Comparison of ENCODE assay signal across 27 cellular contexts in the genomic region with DNA sequence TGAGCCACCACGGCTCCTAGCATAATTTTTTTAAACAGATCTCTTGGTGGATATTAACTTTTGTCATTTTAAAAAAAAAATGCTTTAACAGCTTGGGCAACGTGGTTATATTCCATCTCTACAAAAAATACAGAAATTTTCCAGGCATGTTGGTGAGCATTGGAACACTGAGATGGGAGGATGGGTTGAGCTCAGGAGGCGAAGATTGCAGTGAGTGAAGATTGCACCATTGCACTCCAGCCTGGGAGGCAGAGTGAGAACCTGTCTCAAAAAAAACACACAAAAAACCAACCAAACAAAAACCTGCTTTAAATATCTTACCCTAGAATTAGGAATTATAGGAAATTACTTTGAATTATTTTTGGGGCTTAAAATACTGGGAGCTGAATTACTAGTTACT. TPM values are rescaled to one million over a fixed set of nuclear protein-coding genes. Genes with fewer than 3 reads are reported as not detected.
DNase-seq lines count a peak whose midpoint lies in the region; ATAC-seq, FAIRE-seq and TF ChIP-seq lines count a peak whose summit lies in the region.
"Had no signal": no experiment of that assay in that cellular context is flagged by ENCODE, and none has a peak within 500 bp of the region (broad histone marks: within the 10 kb centered on the region; RNA-seq: fewer than 3 reads in every experiment).

No MANE protein-coding gene starts in this region.

- peaks cover 72% of the 10 kb centered on the region for H3K79me2 ChIP-seq in SU-DHL-6 (ENCODE audit: insufficient read depth, low read length)
- H3K79me2 ChIP-seq in HepG2 (ENCODE audit: insufficient read depth, low read length), result no peaks in the 10 kb centered on the region

- ATAC-seq in heart right ventricle (no peak), HG03469 (IDR thresholded peaks at IDR 0.05; ENCODE audit: unreplicated experiment) (no peak), HepG2 (no peak)
- ATAC-seq: activated CD8-positive, alpha-beta memory T cell treated with anti-CD3 and anti-CD28 coated beads, Interleukin-2, amount 10 ng/mL, durations not matched to agents 7 days and 5 days; activated naive CD4-positive, alpha-beta T cell treated with anti-CD3 and anti-CD28 coated beads, Interleukin-2, amount 50 U/mL, for 72 hours; gastrocnemius medialis; HCT116 had no signal

- DNase-seq in activated naive CD4-positive, alpha-beta T cell treated with anti-CD3 and anti-CD28 coated beads, Interleukin-2, amount 50 U/mL, for 16 hours, result no peak
- DNase-seq in iris pigment epithelial cell (ENCODE audit: low read depth), result peak; percentile 12
- no peak for DNase-seq in heart right ventricle
- DNase-seq in HepG2 (ENCODE audit: low spot score), result no peak
- DNase-seq: activated CD4-positive, alpha-beta T cell treated with anti-CD3 and anti-CD28 coated beads for 4 hours; activated CD8-positive, alpha-beta memory T cell treated with anti-CD3 and anti-CD28 coated beads, Interleukin-2, amount 10 ng/mL, durations not matched to agents 7 days and 5 days; caudate nucleus; COR-L47; dermis blood vessel endothelial cell; gastrocnemius medialis; GDM1; hippocampal formation; NCI-H1436 treated with DMSO at 0.1 percent for 48 hours; NCI-H446; stimulated activated CD4-positive, alpha-beta T cell treated with anti-CD3 and anti-CD28 coated beads, Interleukin-2, amount 100 ng/mL, for 24 hours; substantia nigra; upper lobe of left lung had no signal

- H3K27me3 Mint-ChIP-seq in activated naive CD4-positive, alpha-beta T cell treated with anti-CD3 and anti-CD28 coated beads, Interleukin-2, amount 50 U/mL, for 24 hours, result no peaks in the 10 kb centered on the region
- H3K27me3 Mint-ChIP-seq: activated CD8-positive, alpha-beta memory T cell treated with anti-CD3 and anti-CD28 coated beads, Interleukin-2, amount 10 ng/mL, durations not matched to agents 7 days and 5 days; B cell had no signal

- H3K4me1 Mint-ChIP-seq in activated naive CD4-positive, alpha-beta T cell treated with anti-CD3 and anti-CD28 coated beads, Interleukin-2, amount 50 U/mL, for 24 hours, result peaks cover 43% of the 10 kb centered on the region

- H3K27me3 ChIP-seq in SU-DHL-6 (ENCODE audit: low read length) (no peaks in the 10 kb centered on the region), skeletal muscle satellite cell (ENCODE audit: control insufficient read depth, insufficient read depth, low read length) (no peaks in the 10 kb centered on the region), heart right ventricle (no peaks in the 10 kb centered on the region), HepG2 (ENCODE audit: control insufficient read depth in 1 of 2, insufficient read depth in 2 of 2, low read length in 2 of 2) (no peaks in the 10 kb centered on the region)
- H3K27me3 ChIP-seq: gastrocnemius medialis, upper lobe of left lung had no signal

- H3K9ac ChIP-seq in SU-DHL-6 (ENCODE audit: low read length), result no peak overlapping the region
- no peak overlapping the region for H3K9ac ChIP-seq in skeletal muscle satellite cell (ENCODE audit: low read depth, low read length)
- H3K9ac ChIP-seq in HepG2 (ENCODE audit: insufficient read depth, low read depth, low read length), result no peak overlapping the region

- intact Hi-C loops in heart right ventricle (cut with DNase I) (no loop called here), HepG2 (cut with micrococcal nuclease; ENCODE audit: unreplicated experiment) (no loop called here)

- no peaks in the 10 kb centered on the region for H3K9me3 ChIP-seq in SU-DHL-6 (ENCODE audit: insufficient read depth, low read length)
- no peaks in the 10 kb centered on the region for H3K9me3 ChIP-seq in skeletal muscle satellite cell (replicated peaks; ENCODE audit: low read length)
- H3K9me3 ChIP-seq in heart right ventricle, result no peaks in the 10 kb centered on the region
- H3K9me3 ChIP-seq in HepG2 (ENCODE audit: low read length), result no peaks in the 10 kb centered on the region
- H3K9me3 ChIP-seq: gastrocnemius medialis, upper lobe of left lung had no signal

- no peak overlapping the region for H3K4me3 ChIP-seq in SU-DHL-6 (ENCODE audit: insufficient read depth, low read length, poor library complexity, severe bottlenecking)
- no peak overlapping the region for H3K4me3 ChIP-seq in skeletal muscle satellite cell (ENCODE audit: low read length)
- H3K4me3 ChIP-seq in heart right ventricle, result no peak overlapping the region
- no peak overlapping the region for H3K4me3 ChIP-seq in HepG2 (replicated peaks in 1 of 3; ENCODE audit: insufficient read depth in 1 of 3, low read depth in 2 of 3, low read length in 3 of 3)
- H3K4me3 ChIP-seq: gastrocnemius medialis, SK-N-MC, upper lobe of left lung had no signal

- peaks cover 13% of the 10 kb centered on the region for H3K4me1 ChIP-seq in skeletal muscle satellite cell (ENCODE audit: control insufficient read depth, insufficient read depth, low read length)
- peaks cover 0 to 13% (median 6%) of the 10 kb centered on the region in 9 donors for H3K4me1 ChIP-seq in heart right ventricle
- no peaks in the 10 kb centered on the region for H3K4me1 ChIP-seq in HepG2 (ENCODE audit: insufficient read depth, low read length)

- peak overlapping the region; percentile 35 for H3K27ac Mint-ChIP-seq in activated naive CD4-positive, alpha-beta T cell treated with anti-CD3 and anti-CD28 coated beads, Interleukin-2, amount 50 U/mL, for 24 hours
- H3K27ac Mint-ChIP-seq: activated CD8-positive, alpha-beta memory T cell treated with anti-CD3 and anti-CD28 coated beads, Interleukin-2, amount 10 ng/mL, durations not matched to agents 7 days and 5 days; activated naive CD4-positive, alpha-beta T cell treated with anti-CD3 and anti-CD28 coated beads, Interleukin-2, amount 50 U/mL, for 72 hours; B cell had no signal

- H4K20me1 ChIP-seq in SU-DHL-6 (ENCODE audit: low read depth, low read length) (no peaks in the 10 kb centered on the region; the same call in 1 of the 2 replicates), HepG2 (ENCODE audit: insufficient read depth, low read length) (no peaks in the 10 kb centered on the region)

- in situ Hi-C loops in HepG2 (cut with HindIII; ENCODE audit: extremely low pct_ligation_motif_present, low pct_unique_long_range_greater_than_20kb), result no loop called here

- no peak for FAIRE-seq in HepG2 (lab: Jason Lieb, UNC)
- FAIRE-seq: endometrium, GM19239 had no signal

- no peak overlapping the region for H3K4me2 ChIP-seq in SU-DHL-6 (ENCODE audit: low read depth, low read length, poor library complexity, severe bottlenecking)
- H3K4me2 ChIP-seq in skeletal muscle satellite cell (ENCODE audit: low read length), result peak overlapping the region; percentile 15
- H3K4me2 ChIP-seq in HepG2 (ENCODE audit: low read depth, low read length), result no peak overlapping the region

- H3K9me3 Mint-ChIP-seq in activated naive CD4-positive, alpha-beta T cell treated with anti-CD3 and anti-CD28 coated beads, Interleukin-2, amount 50 U/mL, for 24 hours, result no peaks in the 10 kb centered on the region
- H3K9me3 Mint-ChIP-seq: activated naive CD4-positive, alpha-beta T cell treated with anti-CD3 and anti-CD28 coated beads, Interleukin-2, amount 50 U/mL, for 72 hours had no signal

- 82 to 85% methylated on average over 3 of the region's 3 CpGs for WGBS in heart right ventricle, 2 donors
- WGBS in HepG2 (ENCODE audit: low lambda C conversion rate), result 22% methylated on average over 3 of the region's 3 CpGs

- TF ChIP-seq RAD21 in HepG2 (CRISPR knock-in tag; IDR thresholded peaks at IDR 0.05), result no peak

- peaks cover 26% of the 10 kb centered on the region; the same call in 1 of the 2 replicates for H3F3A ChIP-seq in SU-DHL-6 (ENCODE audit: insufficient read depth)

- H2AFZ ChIP-seq in SU-DHL-6 (ENCODE audit: low read depth, low read length, severe bottlenecking) (no peak overlapping the region), HepG2 (ENCODE audit: low read length) (no peak overlapping the region)

- H3K36me3 Mint-ChIP-seq in activated naive CD4-positive, alpha-beta T cell treated with anti-CD3 and anti-CD28 coated beads, Interleukin-2, amount 50 U/mL, for 24 hours, result peaks cover under 1% of the 10 kb centered on the region
- H3K36me3 Mint-ChIP-seq: activated naive CD4-positive, alpha-beta T cell treated with anti-CD3 and anti-CD28 coated beads, Interleukin-2, amount 50 U/mL, for 72 hours had no signal

- H3K27ac ChIP-seq in SU-DHL-6 (ENCODE audit: low read depth, low read length), result peak overlapping the region; percentile 21; the same call in 1 of the 2 replicates
- H3K27ac ChIP-seq in heart right ventricle, result no peak overlapping the region
- no peak overlapping the region for H3K27ac ChIP-seq in HepG2 (ENCODE audit: extremely low read length, insufficient read depth, low read length)
- H3K27ac ChIP-seq: gastrocnemius medialis, upper lobe of left lung had no signal

- POLR2A ChIA-PET in HepG2 (lab: Yijun Ruan, JAX), result no interaction called here

- TF ChIP-seq POLR2A in HepG2 (IDR thresholded peaks at IDR 0.05; ENCODE audit: insufficient read depth in 1 of 2, low read depth in 2 of 2, low read length in 2 of 2), result no peak

- no TSS peak for BruUV-seq in HepG2 (replicated peaks; lab: Mats Ljungman, UMichigan)

- no peaks in the 10 kb centered on the region for H3K9me2 ChIP-seq in SU-DHL-6 (replicated peaks; ENCODE audit: insufficient read depth, low read length)

- TF ChIP-seq EP300 in HepG2 (IDR thresholded peaks at IDR 0.05; ENCODE audit: low read depth in 2 of 2, low read length in 2 of 2) (no peak), HepG2 (CRISPR knock-in tag; IDR thresholded peaks at IDR 0.05; ENCODE audit: borderline replicate concordance) (no peak)

- TF ChIP-seq CTCF in SU-DHL-6 (IDR thresholded peaks at IDR 0.05; ENCODE audit: insufficient read depth, low read length, poor library complexity, severe bottlenecking) (no peak), heart right ventricle (IDR thresholded peaks at IDR 0.05) (no peak), HepG2 (CRISPR knock-in tag; IDR thresholded peaks at IDR 0.05) (no peak)

- H3K36me3 ChIP-seq in SU-DHL-6 (ENCODE audit: low read length), result peaks cover 6% of the 10 kb centered on the region; the same call in 1 of the 2 replicates
- peaks cover 22% of the 10 kb centered on the region for H3K36me3 ChIP-seq in skeletal muscle satellite cell (ENCODE audit: insufficient read depth, low read length)
- peaks cover 0 to 34% (median 12%) of the 10 kb centered on the region in 9 donors for H3K36me3 ChIP-seq in heart right ventricle
- no peaks in the 10 kb centered on the region for H3K36me3 ChIP-seq in HepG2 (replicated peaks in 1 of 2; ENCODE audit: control insufficient read depth in 1 of 2, insufficient read depth in 2 of 2, low read length in 2 of 2)

- CTCF ChIA-PET in HepG2 (lab: Yijun Ruan, JAX; ENCODE audit: low intra/inter-chr PET ratio, low total read pairs), result no interaction called here

- no peak overlapping the region for H3K4me3 Mint-ChIP-seq in activated naive CD4-positive, alpha-beta T cell treated with anti-CD3 and anti-CD28 coated beads, Interleukin-2, amount 50 U/mL, for 24 hours
- H3K4me3 Mint-ChIP-seq: activated CD8-positive, alpha-beta memory T cell treated with anti-CD3 and anti-CD28 coated beads, Interleukin-2, amount 10 ng/mL, durations not matched to agents 7 days and 5 days; B cell had no signal

RNA-seq across cellular contexts. Expression of gene NSD1, which starts 55.2 kb away (rescaled TPM):
- 28.1 and 29.7 TPM in 2 replicates for total RNA-seq in skeletal muscle satellite cell (2012; rRNA removed)
- total RNA-seq in heart right ventricle (10 to 100 TPM; 34.4 to 62.9 (median 47.2) TPM), HepG2 (2016; rRNA removed; fragmentation: Illumina TruSeq; extraction: Trizol) (0.09 and 0.18 TPM in 2 replicates)
- polyA plus RNA-seq in heart right ventricle (10 to 100 TPM in 1 of 2 donors, 1 to 10 TPM in 1; 5.6 to 10.0 TPM), HepG2 (2011; rRNA removed) (0.01 and 0.05 TPM in 2 replicates)
- total RNA-seq in HepG2 (2016; cell fraction: cytosol; rRNA removed; fragmentation: Illumina TruSeq; extraction: Trizol; ENCODE audit: low read depth), result under 0.01 TPM in 1 of 2 replicates, not detected in the other
- total RNA-seq in HepG2 (2016; cell fraction: insoluble cytoplasmic fraction; rRNA removed; fragmentation: Illumina TruSeq; extraction: Trizol), result 0.04 and 0.09 TPM in 2 replicates
- total RNA-seq in HepG2 (2016; cell fraction: membrane; rRNA removed; fragmentation: Illumina TruSeq; extraction: Trizol), result 0.10 and 0.12 TPM in 2 replicates
- 0.16 and 0.19 TPM in 2 replicates for total RNA-seq in HepG2 (2016; cell fraction: nucleus; rRNA removed; fragmentation: Illumina TruSeq; extraction: Trizol)
- polyA plus RNA-seq in HepG2 (2011; cell fraction: cytosol; rRNA removed), result under 0.01 and 0.01 TPM in 2 replicates
- 0.06 and 0.09 TPM in 2 replicates for polyA plus RNA-seq in HepG2 (2011; cell fraction: nucleus; rRNA removed)
- polyA plus RNA-seq in HepG2 (2012), result 0.01 TPM in 1 of 2 replicates, not detected in the other
- polyA plus RNA-seq in HepG2 (2016; cell fraction: cytosol; fragmentation: Illumina TruSeq; extraction: Trizol; ENCODE audit: low read depth), result not detected in 2 replicates
- not detected in 2 replicates for polyA plus RNA-seq in HepG2 (2016; cell fraction: insoluble cytoplasmic fraction; fragmentation: Illumina TruSeq; extraction: Trizol; ENCODE audit: low read depth)
- polyA plus RNA-seq in HepG2 (2016; cell fraction: membrane; fragmentation: Illumina TruSeq; extraction: Trizol; ENCODE audit: low read depth), result not detected in 2 replicates
- 0.07 and 0.29 TPM in 2 replicates for polyA plus RNA-seq in HepG2 (2016; cell fraction: nucleus; fragmentation: Illumina TruSeq; extraction: Trizol; ENCODE audit: insufficient read depth, low read depth)
- polyA minus RNA-seq in HepG2 (2011; rRNA and poly(A)+ RNA removed; ENCODE audit: low replicate concordance), result 0.12 and 50.5 TPM in 2 replicates
- polyA minus RNA-seq in HepG2 (2011; cell fraction: cytosol; rRNA and poly(A)+ RNA removed), result 0.10 and 0.26 TPM in 2 replicates
- polyA minus RNA-seq in HepG2 (2011; cell fraction: nucleus; rRNA and poly(A)+ RNA removed), result 0.12 and 0.52 TPM in 2 replicates

Comparison
In these comparisons a context has a peak if more than half of its experiments do, and no peak if none do; other contexts are left out.
1. RNA of gene NSD1, which starts 55.2 kb away (total RNA-seq): 34.4 to 62.9 TPM in heart right ventricle; under 0.01 to 0.19 TPM in HepG2; every median in the first group is over 10 times any median in the second.